ENCODE assay signal across 8 cellular contexts in the genomic region with DNA sequence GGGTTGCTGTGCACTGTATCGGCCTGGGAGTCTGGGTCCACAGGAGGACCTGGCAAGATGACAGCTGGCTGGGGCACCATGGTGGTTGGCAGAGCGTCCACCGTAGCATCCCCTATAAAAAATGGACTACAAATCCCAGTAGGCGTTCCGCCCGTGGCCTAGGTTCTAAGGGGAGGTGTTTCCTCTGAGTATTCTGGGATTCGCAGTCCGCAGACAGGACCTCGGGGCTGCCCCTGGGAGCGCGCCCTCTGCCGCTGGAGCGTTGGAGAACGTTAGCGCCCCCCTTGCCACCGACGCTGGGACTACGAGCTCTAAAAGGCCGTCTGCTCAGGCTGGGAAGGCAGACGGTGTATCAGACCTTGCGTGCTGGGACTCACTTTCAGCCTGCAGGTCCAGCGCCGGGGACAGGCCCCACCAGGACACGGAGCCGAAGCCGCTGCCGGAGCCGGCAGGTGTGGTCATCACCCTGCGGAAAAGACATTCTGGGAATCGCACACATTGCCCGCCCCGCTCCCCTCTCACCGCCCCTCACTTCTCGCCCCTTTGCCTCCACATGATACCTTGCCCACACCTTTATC. TPM values are rescaled to one million over a fixed set of nuclear protein-coding genes. Genes with fewer than 3 reads are reported as not detected.
A peak's percentile ranks its signal among the peaks of the same experiment; 100 is the strongest.
DNase-seq lines count a peak whose midpoint lies in the region; ATAC-seq and TF ChIP-seq lines count a peak whose summit lies in the region.

No MANE protein-coding gene starts in this region.

- no TSS peak for BruUV-seq in MCF 10A (replicated peaks; lab: Mats Ljungman, UMichigan)

- H3K4me3 Mint-ChIP-seq in MCF 10A (ENCODE audit: unreplicated experiment) = peak overlapping the region; percentile 84

- H3K27me3 Mint-ChIP-seq in MCF 10A (ENCODE audit: insufficient read depth, unreplicated experiment) = no peaks in the 10 kb centered on the region

- TF ChIP-seq CTCF in AG09309 (IDR thresholded peaks at IDR 0.05; ENCODE audit: control insufficient read depth, insufficient read depth, low read depth, low read length, missing control alignments) = peak; percentile 74
- TF ChIP-seq CTCF in MCF 10A (IDR thresholded peaks at IDR 0.05; ENCODE audit: unreplicated experiment) = peak; percentile 50

- no peaks in the 10 kb centered on the region for H3K36me3 ChIP-seq in skeletal muscle satellite cell (ENCODE audit: insufficient read depth, low read length)

- H3K9me3 ChIP-seq in iPS-18c (ENCODE audit: control insufficient read depth, insufficient read depth, low read length) = no peaks in the 10 kb centered on the region
- H3K9me3 ChIP-seq in skeletal muscle satellite cell (replicated peaks; ENCODE audit: low read length) = no peaks in the 10 kb centered on the region

- peak overlapping the region; percentile 89 for H3K4me2 ChIP-seq in skeletal muscle satellite cell (ENCODE audit: low read length)

- H3K27ac Mint-ChIP-seq in MCF 10A (ENCODE audit: low read depth, unreplicated experiment) = peak overlapping the region; percentile 93

- H3K27me3 ChIP-seq in skeletal muscle satellite cell (ENCODE audit: control insufficient read depth, insufficient read depth, low read length) = peaks cover 34% of the 10 kb centered on the region

- H3K4me1 ChIP-seq in skeletal muscle satellite cell (ENCODE audit: control insufficient read depth, insufficient read depth, low read length) = peaks cover 5% of the 10 kb centered on the region

- CTCF ChIA-PET in MCF 10A (lab: Yijun Ruan, JAX) = interaction anchor here (0.6 to 2.0 kb wide), 15 partner anchors 15 to 471 kb away, joined by 3 to 7 read pairs (median 4); a partner anchor contains a TSS

- H3K36me3 Mint-ChIP-seq in MCF 10A (ENCODE audit: insufficient read depth, unreplicated experiment) = no peaks in the 10 kb centered on the region

- H3K9me3 Mint-ChIP-seq in MCF 10A (ENCODE audit: unreplicated experiment) = no peaks in the 10 kb centered on the region

- DNase-seq in AG09309 (ENCODE audit: low read depth) (no peak), NCI-H1105 treated with DMSO at 0.1 percent for 48 hours (lab: John Stamatoyannopoulos, UW) (peak; percentile 89), MCF 10A (ENCODE audit: unreplicated experiment) (peak; percentile 74)

- H3K4me1 Mint-ChIP-seq in MCF 10A (ENCODE audit: insufficient read depth, unreplicated experiment) = peaks cover 10% of the 10 kb centered on the region

- ATAC-seq in GM19328 (IDR thresholded peaks at IDR 0.05; ENCODE audit: unreplicated experiment) = peak; percentile 17
- ATAC-seq in SK-N-SH treated with all-trans-retinoic acid at 6 μM for 48 hours = peak; percentile 88
- ATAC-seq in HG03039 (IDR thresholded peaks at IDR 0.05; ENCODE audit: unreplicated experiment) = no peak

- POLR2A ChIA-PET in MCF 10A (lab: Yijun Ruan, JAX) = interaction anchor here (0.5 to 3.3 kb wide), 12 partner anchors 17 to 241 kb away, joined by 3 to 21 read pairs (median 5); a partner anchor contains a TSS

- intact Hi-C loops in MCF 10A (cut with micrococcal nuclease) = loop anchor here (1.0 to 5.0 kb wide), 4 partner anchors 19 to 91 kb away; a partner anchor contains a TSS

- no peak overlapping the region for H3K9ac ChIP-seq in skeletal muscle satellite cell (ENCODE audit: low read depth, low read length)

- H3K4me3 ChIP-seq in AG09309 (ENCODE audit: control insufficient read depth, low read depth, low read length) (peak overlapping the region; percentile 76), iPS-18c (ENCODE audit: insufficient read depth, low read depth, low read length) (peak overlapping the region; percentile 72), skeletal muscle satellite cell (ENCODE audit: low read length) (peak overlapping the region; percentile 72)

TF ChIP-seq in SK-N-SH treated with all-trans-retinoic acid at 6 μM for 48 hours, 23 proteins besides CTCF, POLR2A, EP300 and RAD21 (continues in another document):
- TF ChIP-seq ESRRG (CRISPR knock-in tag; IDR thresholded peaks at IDR 0.05) (no peak), OSR1 (CRISPR knock-in tag; IDR thresholded peaks at IDR 0.05) (no peak), PPARA (CRISPR knock-in tag; IDR thresholded peaks at IDR 0.05; ENCODE audit: borderline replicate concordance) (no peak), ISL1 (CRISPR knock-in tag; IDR thresholded peaks at IDR 0.05) (no peak), ZNF8 (CRISPR knock-in tag; IDR thresholded peaks at IDR 0.05) (no peak), SNAI2 (CRISPR knock-in tag; IDR thresholded peaks at IDR 0.05) (no peak), ZNF70 (CRISPR knock-in tag; IDR thresholded peaks at IDR 0.05) (no peak), ARNTL (CRISPR knock-in tag; IDR thresholded peaks at IDR 0.05; ENCODE audit: borderline replicate concordance, low read depth) (no peak), TOX (CRISPR knock-in tag; IDR thresholded peaks at IDR 0.05; ENCODE audit: borderline replicate concordance) (no peak), ZC3H10 (CRISPR knock-in tag; IDR thresholded peaks at IDR 0.05) (no peak), GLIS3 (CRISPR knock-in tag; IDR thresholded peaks at IDR 0.05) (no peak), ZFP3 (CRISPR knock-in tag; IDR thresholded peaks at IDR 0.05) (no peak), BACH2 (CRISPR knock-in tag; IDR thresholded peaks at IDR 0.05; ENCODE audit: borderline replicate concordance) (no peak), CSDC2 (CRISPR knock-in tag; IDR thresholded peaks at IDR 0.05) (no peak), TCF4 (CRISPR knock-in tag; IDR thresholded peaks at IDR 0.05; ENCODE audit: borderline replicate concordance) (no peak)
- TF ChIP-seq, protein P1, sequence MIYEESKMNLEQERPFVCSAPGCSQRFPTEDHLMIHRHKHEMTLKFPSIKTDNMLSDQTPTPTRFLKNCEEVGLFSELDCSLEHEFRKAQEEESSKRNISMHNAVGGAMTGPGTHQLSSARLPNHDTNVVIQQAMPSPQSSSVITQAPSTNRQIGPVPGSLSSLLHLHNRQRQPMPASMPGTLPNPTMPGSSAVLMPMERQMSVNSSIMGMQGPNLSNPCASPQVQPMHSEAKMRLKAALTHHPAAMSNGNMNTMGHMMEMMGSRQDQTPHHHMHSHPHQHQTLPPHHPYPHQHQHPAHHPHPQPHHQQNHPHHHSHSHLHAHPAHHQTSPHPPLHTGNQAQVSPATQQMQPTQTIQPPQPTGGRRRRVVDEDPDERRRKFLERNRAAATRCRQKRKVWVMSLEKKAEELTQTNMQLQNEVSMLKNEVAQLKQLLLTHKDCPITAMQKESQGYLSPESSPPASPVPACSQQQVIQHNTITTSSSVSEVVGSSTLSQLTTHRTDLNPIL (CRISPR knock-in tag; IDR thresholded peaks at IDR 0.05; ENCODE audit: low read depth) = no peak
- TF ChIP-seq, protein P2, sequence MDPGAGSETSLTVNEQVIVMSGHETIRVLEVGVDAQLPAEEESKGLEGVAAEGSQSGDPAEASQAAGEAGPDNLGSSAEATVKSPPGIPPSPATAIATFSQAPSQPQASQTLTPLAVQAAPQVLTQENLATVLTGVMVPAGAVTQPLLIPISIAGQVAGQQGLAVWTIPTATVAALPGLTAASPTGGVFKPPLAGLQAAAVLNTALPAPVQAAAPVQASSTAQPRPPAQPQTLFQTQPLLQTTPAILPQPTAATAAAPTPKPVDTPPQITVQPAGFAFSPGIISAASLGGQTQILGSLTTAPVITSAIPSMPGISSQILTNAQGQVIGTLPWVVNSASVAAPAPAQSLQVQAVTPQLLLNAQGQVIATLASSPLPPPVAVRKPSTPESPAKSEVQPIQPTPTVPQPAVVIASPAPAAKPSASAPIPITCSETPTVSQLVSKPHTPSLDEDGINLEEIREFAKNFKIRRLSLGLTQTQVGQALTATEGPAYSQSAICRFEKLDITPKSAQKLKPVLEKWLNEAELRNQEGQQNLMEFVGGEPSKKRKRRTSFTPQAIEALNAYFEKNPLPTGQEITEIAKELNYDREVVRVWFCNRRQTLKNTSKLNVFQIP (CRISPR knock-in tag; IDR thresholded peaks at IDR 0.05; ENCODE audit: borderline replicate concordance, low read depth) = no peak
- TF ChIP-seq, protein P3, sequence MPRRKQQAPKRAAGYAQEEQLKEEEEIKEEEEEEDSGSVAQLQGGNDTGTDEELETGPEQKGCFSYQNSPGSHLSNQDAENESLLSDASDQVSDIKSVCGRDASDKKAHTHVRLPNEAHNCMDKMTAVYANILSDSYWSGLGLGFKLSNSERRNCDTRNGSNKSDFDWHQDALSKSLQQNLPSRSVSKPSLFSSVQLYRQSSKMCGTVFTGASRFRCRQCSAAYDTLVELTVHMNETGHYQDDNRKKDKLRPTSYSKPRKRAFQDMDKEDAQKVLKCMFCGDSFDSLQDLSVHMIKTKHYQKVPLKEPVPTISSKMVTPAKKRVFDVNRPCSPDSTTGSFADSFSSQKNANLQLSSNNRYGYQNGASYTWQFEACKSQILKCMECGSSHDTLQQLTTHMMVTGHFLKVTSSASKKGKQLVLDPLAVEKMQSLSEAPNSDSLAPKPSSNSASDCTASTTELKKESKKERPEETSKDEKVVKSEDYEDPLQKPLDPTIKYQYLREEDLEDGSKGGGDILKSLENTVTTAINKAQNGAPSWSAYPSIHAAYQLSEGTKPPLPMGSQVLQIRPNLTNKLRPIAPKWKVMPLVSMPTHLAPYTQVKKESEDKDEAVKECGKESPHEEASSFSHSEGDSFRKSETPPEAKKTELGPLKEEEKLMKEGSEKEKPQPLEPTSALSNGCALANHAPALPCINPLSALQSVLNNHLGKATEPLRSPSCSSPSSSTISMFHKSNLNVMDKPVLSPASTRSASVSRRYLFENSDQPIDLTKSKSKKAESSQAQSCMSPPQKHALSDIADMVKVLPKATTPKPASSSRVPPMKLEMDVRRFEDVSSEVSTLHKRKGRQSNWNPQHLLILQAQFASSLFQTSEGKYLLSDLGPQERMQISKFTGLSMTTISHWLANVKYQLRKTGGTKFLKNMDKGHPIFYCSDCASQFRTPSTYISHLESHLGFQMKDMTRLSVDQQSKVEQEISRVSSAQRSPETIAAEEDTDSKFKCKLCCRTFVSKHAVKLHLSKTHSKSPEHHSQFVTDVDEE (CRISPR knock-in tag; IDR thresholded peaks at IDR 0.05) = no peak

RNA-seq across cellular contexts. Expression of a gene that starts 0.4 kb away (rescaled TPM):
- 3.9 and 4.9 TPM in 2 replicates for total RNA-seq in MCF 10A (2022)
- 0.66 and 0.76 TPM in 2 replicates for total RNA-seq in skeletal muscle satellite cell (2012; rRNA removed)

RNA-seq across cellular contexts. Expression of a gene that starts 8.5 kb away (rescaled TPM):
- total RNA-seq in MCF 10A (2022) = 0.89 TPM in 1 of 2 replicates, not detected in the other
- total RNA-seq in skeletal muscle satellite cell (2012; rRNA removed) = not detected in 2 replicates

RNA-seq across cellular contexts. Expression of a gene that starts 14.0 kb away (rescaled TPM):
- not detected in 2 replicates for total RNA-seq in MCF 10A (2022)
- 0.76 TPM in 1 of 2 replicates, not detected in the other for total RNA-seq in skeletal muscle satellite cell (2012; rRNA removed)

RNA-seq across cellular contexts. Expression of a gene that starts 17.0 kb away (rescaled TPM):
- 32.3 and 46.8 TPM in 2 replicates for total RNA-seq in MCF 10A (2022)
- 2.0 and 17.3 TPM in 2 replicates for total RNA-seq in skeletal muscle satellite cell (2012; rRNA removed)

RNA-seq across cellular contexts. Expression of a gene that starts 43.3 kb away (rescaled TPM):
- 0.56 and 2.3 TPM in 2 replicates for total RNA-seq in MCF 10A (2022)
- total RNA-seq in skeletal muscle satellite cell (2012; rRNA removed) = 3.3 and 3.9 TPM in 2 replicates
